ENCODE assay signal across 8 cellular contexts in the genomic region with DNA sequence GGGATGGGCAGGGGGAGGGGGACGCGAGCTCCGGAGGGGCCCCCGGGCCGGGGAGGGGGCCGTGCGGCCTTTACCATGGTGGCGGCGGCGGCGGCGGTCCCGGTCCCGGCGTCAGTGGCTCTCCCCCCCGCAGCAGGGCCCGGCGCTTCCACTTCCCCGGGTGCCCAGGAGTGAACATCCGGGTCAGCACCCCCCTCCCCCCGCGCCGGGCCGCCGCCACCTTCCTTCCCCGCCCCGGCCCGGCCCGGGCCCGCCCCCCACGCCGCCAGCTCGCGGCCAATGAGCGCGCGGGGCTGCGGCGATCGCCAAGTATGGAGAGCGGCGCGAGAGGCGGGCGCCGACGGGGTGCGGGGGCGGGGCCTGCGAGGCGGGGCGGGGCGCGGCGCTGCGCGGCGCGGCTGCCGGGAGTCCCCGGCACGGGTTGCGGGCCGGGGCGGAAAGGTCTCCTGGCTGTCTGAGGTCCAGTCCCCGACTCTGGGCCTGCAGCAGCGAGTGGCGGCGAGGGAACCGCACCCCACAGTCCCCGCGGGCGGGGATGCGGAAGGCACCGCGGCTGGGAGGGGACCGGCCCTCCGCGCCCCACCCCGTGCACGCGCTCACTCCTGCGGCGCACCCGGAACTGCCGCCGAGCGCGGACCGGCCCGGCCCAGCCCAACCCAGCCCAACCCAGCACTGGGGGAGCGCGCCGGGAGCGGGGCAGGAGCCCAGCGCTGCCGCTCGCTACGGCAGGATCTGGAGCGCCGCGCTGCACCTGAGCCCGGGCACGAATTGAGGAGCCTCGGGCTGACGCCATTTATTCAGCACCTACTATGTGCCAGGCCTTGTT. TPM values are rescaled to one million over a fixed set of nuclear protein-coding genes. Genes with fewer than 3 reads are reported as not detected.
DNase-seq lines count a peak whose midpoint lies in the region; ATAC-seq and TF ChIP-seq lines count a peak whose summit lies in the region.

CAPZB (minus strand) TSS at position 178 of the 826 bp plus-strand sequence; CDS start at position 77, 101 bp downstream.

- TF ChIP-seq CTCF in DND-41 (IDR thresholded peaks at IDR 0.05; ENCODE audit: borderline replicate concordance, extremely low read depth, low read length, poor library complexity, severe bottlenecking): no peak
- no peak for TF ChIP-seq CTCF in KMS-11 (conservative IDR thresholded peaks at IDR 0.05; ENCODE audit: low read depth, low read length)
- no peak for TF ChIP-seq CTCF in RWPE2 (IDR thresholded peaks at IDR 0.05; ENCODE audit: poor library complexity, severe bottlenecking)

- peak within 1 kb of the TSS; percentile 93 for H3K4me3 Mint-ChIP-seq in natural killer cell treated with Interleukin-12 subunit alpha and Interleukin-12 subunit beta and Interleukin-15 and Interleukin-18, amount 100 ng/mL, for 72 hours

- H3K27me3 ChIP-seq in DND-41 (ENCODE audit: insufficient read depth, low read length, poor library complexity) (no peaks in the 10 kb centered on the region), KMS-11 (ENCODE audit: insufficient read depth, low read depth) (no peaks in the 10 kb centered on the region), RWPE2 (ENCODE audit: insufficient read depth, poor library complexity, severe bottlenecking) (no peaks in the 10 kb centered on the region)

- H3K27me3 Mint-ChIP-seq in natural killer cell treated with Interleukin-12 subunit alpha and Interleukin-12 subunit beta and Interleukin-15 and Interleukin-18, amount 100 ng/mL, for 72 hours: no peaks in the 10 kb centered on the region

- H2AFZ ChIP-seq in DND-41 (ENCODE audit: low read depth, low read length) (peak within 1 kb of the TSS; percentile 98), KMS-11 (ENCODE audit: low read depth) (peak within 1 kb of the TSS; percentile 78)

- peak; percentile 94 for DNase-seq in DND-41
- DNase-seq in RWPE2 (ENCODE audit: low spot score): peak; percentile 91
- peak; percentile 93 for DNase-seq in activated T-helper 9 cell treated with anti-CD3 and anti-CD28 coated beads, Interleukin-2, amount 50 U/mL, for 16 hours (ENCODE audit: low read depth)
- DNase-seq in fibroblast of peridontal ligament (ENCODE audit: extremely low read depth): peak; percentile 69
- DNase-seq in natural killer cell treated with Interleukin-12 subunit alpha and Interleukin-12 subunit beta and Interleukin-15 and Interleukin-18, amount 100 ng/mL, for 72 hours (ENCODE audit: low spot score): peak; percentile 96
- peak; percentile 91 for DNase-seq in stimulated activated naive CD4-positive, alpha-beta T cell treated with Interleukin-2 at 50 U/mL for 16 hours (lab: John Stamatoyannopoulos, UW)

- H3K9me3 ChIP-seq in DND-41 (ENCODE audit: insufficient read depth, low read length, severe bottlenecking): no peaks in the 10 kb centered on the region
- no peaks in the 10 kb centered on the region for H3K9me3 ChIP-seq in RWPE2 (ENCODE audit: severe bottlenecking)

- no peaks in the 10 kb centered on the region for H3K36me3 Mint-ChIP-seq in natural killer cell treated with Interleukin-12 subunit alpha and Interleukin-12 subunit beta and Interleukin-15 and Interleukin-18, amount 100 ng/mL, for 72 hours

- H3K4me2 ChIP-seq in DND-41 (ENCODE audit: insufficient read depth, low read length) (peak within 1 kb of the TSS; percentile 86), KMS-11 (peak within 1 kb of the TSS; percentile 81)

- H3K4me1 ChIP-seq in DND-41 (ENCODE audit: insufficient read depth, low read length): peaks cover 47% of the 10 kb centered on the region
- peaks cover 50% of the 10 kb centered on the region for H3K4me1 ChIP-seq in KMS-11 (ENCODE audit: low read depth, poor library complexity, severe bottlenecking)
- peaks cover 17% of the 10 kb centered on the region for H3K4me1 ChIP-seq in RWPE2 (ENCODE audit: insufficient read depth, poor library complexity, severe bottlenecking)

- H3K36me3 ChIP-seq in DND-41 (ENCODE audit: insufficient read depth, low read length): peaks cover 28% of the 10 kb centered on the region
- H3K36me3 ChIP-seq in KMS-11 (ENCODE audit: insufficient read depth): no peaks in the 10 kb centered on the region
- peaks cover 24% of the 10 kb centered on the region for H3K36me3 ChIP-seq in RWPE2 (ENCODE audit: low read depth)

- peaks cover 45 to 55% of the 10 kb centered on the region in 2 donors for H3K4me1 Mint-ChIP-seq in natural killer cell treated with Interleukin-12 subunit alpha and Interleukin-12 subunit beta and Interleukin-15 and Interleukin-18, amount 100 ng/mL, for 72 hours (ENCODE audit: low read depth in 2 of 2)

- ATAC-seq in DND-41 (ENCODE audit: insufficient read depth, low read depth): peak; percentile 90
- peak; percentile 73 for ATAC-seq in GM21786 (IDR thresholded peaks at IDR 0.05; ENCODE audit: unreplicated experiment)
- ATAC-seq in RWPE2 (ENCODE audit: low read depth): peak; percentile 81
- peak; percentile 96 to 98 for ATAC-seq in natural killer cell treated with Interleukin-12 subunit alpha and Interleukin-12 subunit beta and Interleukin-15 and Interleukin-18, amount 100 ng/mL, for 72 hours

- H3K27ac ChIP-seq in DND-41 (ENCODE audit: low read length) (peak within 1 kb of the TSS; percentile 88), KMS-11 (peak within 1 kb of the TSS; percentile 79), RWPE2 (ENCODE audit: poor library complexity, severe bottlenecking) (peak within 1 kb of the TSS; percentile 80)

- H3K4me3 ChIP-seq in DND-41 (ENCODE audit: low read depth in 1 of 2, low read length in 2 of 2) (peak within 1 kb of the TSS; percentile 72 to 95), KMS-11 (IDR thresholded peaks at IDR 0.05; ENCODE audit: insufficient read depth, low read depth, low read length) (peak within 1 kb of the TSS; percentile 16), RWPE2 (ENCODE audit: severe bottlenecking) (peak within 1 kb of the TSS; percentile 82)

- H4K20me1 ChIP-seq in DND-41 (ENCODE audit: insufficient read depth, low read length): peaks cover 45% of the 10 kb centered on the region
- peaks cover 13% of the 10 kb centered on the region; the same call in 1 of the 2 replicates for H4K20me1 ChIP-seq in KMS-11 (ENCODE audit: insufficient read depth)

- peak within 1 kb of the TSS; percentile 88 to 89 for H3K27ac Mint-ChIP-seq in natural killer cell treated with Interleukin-12 subunit alpha and Interleukin-12 subunit beta and Interleukin-15 and Interleukin-18, amount 100 ng/mL, for 72 hours

- no peaks in the 10 kb centered on the region for H3K9me3 Mint-ChIP-seq in natural killer cell treated with Interleukin-12 subunit alpha and Interleukin-12 subunit beta and Interleukin-15 and Interleukin-18, amount 100 ng/mL, for 72 hours

- H3K79me2 ChIP-seq in DND-41 (ENCODE audit: insufficient read depth, low read length) (peaks cover 58% of the 10 kb centered on the region), KMS-11 (ENCODE audit: insufficient read depth, low read depth) (peaks cover 46% of the 10 kb centered on the region)

- H3K9ac ChIP-seq in DND-41 (ENCODE audit: low read depth, low read length) (peak within 1 kb of the TSS; percentile 91), KMS-11 (peak within 1 kb of the TSS; percentile 75)

RNA-seq across cellular contexts. Expression of gene CAPZB, which starts in this region (rescaled TPM):
- total RNA-seq in natural killer cell treated with Interleukin-12 subunit alpha and Interleukin-12 subunit beta and Interleukin-15 and Interleukin-18, amount 100 ng/mL, for 72 hours: 100 to 1,000 TPM; 270 to 359 TPM

Comparison
In these comparisons a context has a peak if more than half of its experiments do, and no peak if none do; other contexts are left out.
1. Peak in every context shown above with its lines: DNase-seq, ATAC-seq, H3K4me3 ChIP-seq and H3K27ac ChIP-seq.
2. H3K4me3 ChIP-seq: peak in every context shown above with its lines; median percentile 84 in DND-41; 82 in RWPE2; 16 in KMS-11.